ENCODE assay signal across 13 cellular contexts in the genomic region with DNA sequence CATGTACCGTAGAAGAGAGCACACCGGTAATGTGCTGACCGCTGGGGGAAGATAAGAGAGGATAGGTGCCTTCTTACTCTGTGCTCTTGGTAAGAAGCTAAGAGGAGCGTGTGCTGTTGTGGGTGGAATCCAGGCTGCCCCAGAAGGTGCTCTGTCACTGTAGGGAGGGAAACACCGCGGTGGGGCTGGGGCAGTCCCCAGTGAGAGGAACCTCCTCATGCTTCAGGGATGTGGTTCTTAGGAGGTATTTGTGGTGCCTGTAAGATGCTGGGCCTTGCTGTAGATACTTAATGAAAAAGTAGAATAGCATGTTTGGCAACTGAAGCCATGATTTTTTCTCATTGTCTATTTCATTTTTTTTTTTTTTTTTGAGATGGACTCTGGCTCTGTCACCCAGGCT. TPM values are rescaled to one million over a fixed set of nuclear protein-coding genes. Genes with fewer than 3 reads are reported as not detected.
DNase-seq lines count a peak whose midpoint lies in the region; ATAC-seq, FAIRE-seq and TF ChIP-seq lines count a peak whose summit lies in the region.
"Had no signal": no experiment of that assay in that cellular context is flagged by ENCODE, and none has a peak within 500 bp of the region (broad histone marks: within the 10 kb centered on the region; RNA-seq: fewer than 3 reads in every experiment).

No MANE protein-coding gene starts in this region.

- no peak overlapping the region for H2AFZ ChIP-seq in HepG2 (ENCODE audit: low read length)
- no peak overlapping the region for H2AFZ ChIP-seq in neural progenitor cell (replicated peaks)
- H2AFZ ChIP-seq: GM23248 had no signal

- no peaks in the 10 kb centered on the region for H3K9me3 ChIP-seq in liver (ENCODE audit: control insufficient read depth in 4 of 4, low read length in 3 of 4)
- no peaks in the 10 kb centered on the region for H3K9me3 ChIP-seq in HepG2 (ENCODE audit: low read length)
- H3K9me3 ChIP-seq in neural progenitor cell (ENCODE audit: low read depth) = no peaks in the 10 kb centered on the region
- H3K9me3 ChIP-seq: SJSA1 had no signal

- H3K4me1 Mint-ChIP-seq in activated B cell treated with CpG ODN at 0.5 μM for 24 hours (peaks cover 6% of the 10 kb centered on the region), neural progenitor cell (peaks cover 20% of the 10 kb centered on the region)
- H3K4me1 Mint-ChIP-seq in stimulated activated naive CD8-positive, alpha-beta T cell treated with anti-CD3 and anti-CD28 coated beads, Interleukin-15, amount 100 ng/mL, for 72 hours = peaks cover 38% of the 10 kb centered on the region

- in situ Hi-C loops in HepG2 (cut with HindIII; ENCODE audit: extremely low pct_ligation_motif_present, low pct_unique_long_range_greater_than_20kb) = no loop called here

- H3K9ac ChIP-seq in liver (ENCODE audit: low read depth in 1 of 2, low read length in 2 of 2) (peak overlapping the region in 1 of 2 donors; percentile 31), HepG2 (ENCODE audit: insufficient read depth, low read depth, low read length) (no peak overlapping the region), neural progenitor cell (no peak overlapping the region)
- H3K9ac ChIP-seq: GM23248 had no signal

- no TSS peak for BruUV-seq in HepG2 (replicated peaks; lab: Mats Ljungman, UMichigan)

- no peaks in the 10 kb centered on the region for H3K36me3 ChIP-seq in liver (ENCODE audit: control insufficient read depth in 4 of 4, insufficient read depth in 3 of 4, low read depth in 1 of 4, low read length in 3 of 4)
- no peaks in the 10 kb centered on the region for H3K36me3 ChIP-seq in HepG2 (replicated peaks in 1 of 2; ENCODE audit: control insufficient read depth in 1 of 2, insufficient read depth in 2 of 2, low read length in 2 of 2)
- H3K36me3 ChIP-seq in neural progenitor cell = no peaks in the 10 kb centered on the region
- H3K36me3 ChIP-seq: SJSA1 had no signal

- 86% methylated on average over 6 of the region's 6 CpGs for WGBS in liver
- 82% methylated on average over 6 of the region's 6 CpGs for WGBS in HepG2 (ENCODE audit: low lambda C conversion rate)

- CTCF ChIA-PET in HepG2 (lab: Yijun Ruan, JAX; ENCODE audit: low intra/inter-chr PET ratio, low total read pairs) = no interaction called here
- CTCF ChIA-PET in activated B cell treated with CpG ODN at 0.5 μM for 24 hours (lab: Charles Lee) = no interaction called here

- H3K9me3 Mint-ChIP-seq in activated B cell treated with CpG ODN at 0.5 μM for 24 hours = no peaks in the 10 kb centered on the region
- no peaks in the 10 kb centered on the region for H3K9me3 Mint-ChIP-seq in stimulated activated naive CD8-positive, alpha-beta T cell treated with anti-CD3 and anti-CD28 coated beads, Interleukin-15, amount 100 ng/mL, for 72 hours
- peaks cover 8% of the 10 kb centered on the region for H3K9me3 Mint-ChIP-seq in neural progenitor cell

- H3K27ac ChIP-seq in liver (ENCODE audit: low read depth in 1 of 2, low read length in 2 of 2) (peak overlapping the region; percentile 14 to 79), HepG2 (ENCODE audit: extremely low read length, insufficient read depth, low read length) (no peak overlapping the region), neural progenitor cell (no peak overlapping the region)
- H3K27ac ChIP-seq: epithelial cell of prostate, GM23248, SJSA1 had no signal

- no peaks in the 10 kb centered on the region for H3K27me3 Mint-ChIP-seq in activated B cell treated with CpG ODN at 0.5 μM for 24 hours
- H3K27me3 Mint-ChIP-seq in stimulated activated naive CD8-positive, alpha-beta T cell treated with anti-CD3 and anti-CD28 coated beads, Interleukin-15, amount 100 ng/mL, for 72 hours = peaks cover 39% of the 10 kb centered on the region
- peaks cover 9% of the 10 kb centered on the region for H3K27me3 Mint-ChIP-seq in neural progenitor cell (ENCODE audit: insufficient read depth, low read depth)
- H3K27me3 Mint-ChIP-seq: CD4-positive, CD25-positive, alpha-beta regulatory T cell had no signal

- H3F3A ChIP-seq in neural progenitor cell (ENCODE audit: low read depth) = no peaks in the 10 kb centered on the region

- H3K36me3 Mint-ChIP-seq in activated B cell treated with CpG ODN at 0.5 μM for 24 hours (ENCODE audit: low read depth) (peaks cover 4% of the 10 kb centered on the region), neural progenitor cell (peaks cover 5% of the 10 kb centered on the region)

- POLR2A ChIA-PET in HepG2 (lab: Yijun Ruan, JAX) (no interaction called here), activated B cell treated with CpG ODN at 0.5 μM for 24 hours (lab: Charles Lee) (interaction anchor here (1.1 kb wide), 1 partner anchor 38 kb away, joined by 3 read pairs; a partner anchor contains a TSS)

- no peak for TF ChIP-seq POLR2A in HepG2 (IDR thresholded peaks at IDR 0.05; ENCODE audit: insufficient read depth in 1 of 2, low read depth in 2 of 2, low read length in 2 of 2)
- TF ChIP-seq POLR2A in H54 (IDR thresholded peaks at IDR 0.05; ENCODE audit: low read depth, low read length) = no peak

- no peak for ATAC-seq in HepG2
- peak; percentile 63 for ATAC-seq in HG02840 (IDR thresholded peaks at IDR 0.05; ENCODE audit: low FRiP score, unreplicated experiment)
- ATAC-seq in activated B cell treated with CpG ODN at 0.5 μM for 24 hours (ENCODE audit: low read depth) = peak; percentile 78
- ATAC-seq in stimulated activated naive CD8-positive, alpha-beta T cell treated with anti-CD3 and anti-CD28 coated beads, Interleukin-15, amount 100 ng/mL, for 72 hours = peak; percentile 100

- H3K4me1 ChIP-seq in liver (ENCODE audit: control insufficient read depth in 4 of 4, insufficient read depth in 4 of 4, low read length in 3 of 4) (peaks cover 0 to 11% (median 5%) of the 10 kb centered on the region in 4 donors), HepG2 (ENCODE audit: insufficient read depth, low read length) (peaks cover 24% of the 10 kb centered on the region), neural progenitor cell (no peaks in the 10 kb centered on the region)
- H3K4me1 ChIP-seq: SJSA1 had no signal

- H4K20me1 ChIP-seq in HepG2 (ENCODE audit: insufficient read depth, low read length) (no peaks in the 10 kb centered on the region), neural progenitor cell (ENCODE audit: low read depth) (no peaks in the 10 kb centered on the region)

- H3K4me3 Mint-ChIP-seq in activated B cell treated with CpG ODN at 0.5 μM for 24 hours (no peak overlapping the region), neural progenitor cell (no peak overlapping the region)
- no peak overlapping the region for H3K4me3 Mint-ChIP-seq in stimulated activated naive CD8-positive, alpha-beta T cell treated with anti-CD3 and anti-CD28 coated beads, Interleukin-15, amount 100 ng/mL, for 72 hours
- H3K4me3 Mint-ChIP-seq: CD4-positive, CD25-positive, alpha-beta regulatory T cell had no signal

- H3K27me3 ChIP-seq in liver (ENCODE audit: control insufficient read depth in 4 of 4, insufficient read depth in 4 of 4, low read length in 3 of 4) (no peaks in the 10 kb centered on the region), HepG2 (ENCODE audit: control insufficient read depth in 1 of 2, insufficient read depth in 2 of 2, low read length in 2 of 2) (no peaks in the 10 kb centered on the region; a peak in 1 of 5 replicates), neural progenitor cell (peaks cover 14% of the 10 kb centered on the region)
- H3K27me3 ChIP-seq: SJSA1 had no signal

- H3K4me2 ChIP-seq in HepG2 (ENCODE audit: low read depth, low read length) (no peak overlapping the region), neural progenitor cell (no peak overlapping the region)

- FAIRE-seq in HepG2 (lab: Jason Lieb, UNC) = no peak
- no peak for FAIRE-seq in H54 (lab: Jason Lieb, UNC)

- H3K79me2 ChIP-seq in HepG2 (ENCODE audit: insufficient read depth, low read length) (no peaks in the 10 kb centered on the region), neural progenitor cell (ENCODE audit: low read depth) (no peaks in the 10 kb centered on the region)

- TF ChIP-seq RAD21 in liver (IDR thresholded peaks at IDR 0.05) (no peak), HepG2 (CRISPR knock-in tag; IDR thresholded peaks at IDR 0.05) (no peak)

- DNase-seq in HepG2 (ENCODE audit: low spot score) (no peak), activated B cell treated with CpG ODN at 0.5 μM for 24 hours (no peak), NCI-H345 treated with DMSO at 0.1 percent for 48 hours (lab: John Stamatoyannopoulos, UW; ENCODE audit: unreplicated experiment) (no peak), H54 (ENCODE audit: insufficient read length, low spot score) (no peak), neural progenitor cell (ENCODE audit: low spot score) (no peak)
- peak; percentile 61 to 79 for DNase-seq in stimulated activated naive CD8-positive, alpha-beta T cell treated with anti-CD3 and anti-CD28 coated beads, Interleukin-15, amount 100 ng/mL, for 72 hours
- DNase-seq: GM23248, NCI-H146 had no signal

- TF ChIP-seq CTCF in liver (IDR thresholded peaks at IDR 0.05; ENCODE audit: low read depth, low read length, missing input control) = no peak
- TF ChIP-seq CTCF in HepG2 (CRISPR knock-in tag; IDR thresholded peaks at IDR 0.05) = no peak
- TF ChIP-seq CTCF in activated B cell treated with CpG ODN at 0.5 μM for 24 hours (IDR thresholded peaks at IDR 0.05) = no peak
- TF ChIP-seq CTCF in neural progenitor cell (IDR thresholded peaks at IDR 0.05) = no peak

- TF ChIP-seq EP300 in HepG2 (IDR thresholded peaks at IDR 0.05; ENCODE audit: low read depth in 2 of 2, low read length in 2 of 2) (no peak), HepG2 (CRISPR knock-in tag; IDR thresholded peaks at IDR 0.05; ENCODE audit: borderline replicate concordance) (no peak)

- H3K4me3 ChIP-seq in liver (ENCODE audit: low read depth in 1 of 3, low read length in 3 of 3) (peak overlapping the region in 1 of 3 donors; percentile 4), HepG2 (replicated peaks in 1 of 3; ENCODE audit: insufficient read depth in 1 of 3, low read depth in 2 of 3, low read length in 3 of 3) (no peak overlapping the region), neural progenitor cell (no peak overlapping the region)
- H3K4me3 ChIP-seq: GM23248, SJSA1 had no signal

- H3K27ac Mint-ChIP-seq in activated B cell treated with CpG ODN at 0.5 μM for 24 hours (no peak overlapping the region), neural progenitor cell (no peak overlapping the region)
- H3K27ac Mint-ChIP-seq in stimulated activated naive CD8-positive, alpha-beta T cell treated with anti-CD3 and anti-CD28 coated beads, Interleukin-15, amount 100 ng/mL, for 72 hours = peak overlapping the region in 1 of 2 donors; percentile 42
- H3K27ac Mint-ChIP-seq: CD4-positive, CD25-positive, alpha-beta regulatory T cell had no signal

- intact Hi-C loops in HepG2 (cut with micrococcal nuclease; ENCODE audit: unreplicated experiment) = no loop called here
- intact Hi-C loops in activated B cell treated with CpG ODN at 0.5 μM for 24 hours (cut with micrococcal nuclease) = no loop called here

RNA-seq across cellular contexts. Expression of a gene that starts 1.1 kb away (rescaled TPM):
- total RNA-seq in liver (10 to 100 TPM; 31.0 to 62.7 TPM), HepG2 (2016; rRNA removed; fragmentation: Illumina TruSeq; extraction: Trizol) (2.5 and 3.0 TPM in 2 replicates), activated B cell treated with CpG ODN at 0.5 μM for 24 hours (not detected in 2 replicates), neural progenitor cell (ENCODE audit: low replicate concordance) (not detected in 2 replicates)
- polyA plus RNA-seq in liver (100 to 1,000 TPM in 1 of 2 donors, 10 to 100 TPM in 1; 79.1 to 100 TPM), HepG2 (2011; rRNA removed) (1.5 and 2.6 TPM in 2 replicates)
- total RNA-seq in HepG2 (2016; cell fraction: cytosol; rRNA removed; fragmentation: Illumina TruSeq; extraction: Trizol; ENCODE audit: low read depth) = 1.2 and 1.9 TPM in 2 replicates
- 2.5 and 3.0 TPM in 2 replicates for total RNA-seq in HepG2 (2016; cell fraction: insoluble cytoplasmic fraction; rRNA removed; fragmentation: Illumina TruSeq; extraction: Trizol)
- total RNA-seq in HepG2 (2016; cell fraction: membrane; rRNA removed; fragmentation: Illumina TruSeq; extraction: Trizol) = 2.2 and 2.3 TPM in 2 replicates
- total RNA-seq in HepG2 (2016; cell fraction: nucleus; rRNA removed; fragmentation: Illumina TruSeq; extraction: Trizol) = 2.7 and 3.4 TPM in 2 replicates
- polyA plus RNA-seq in HepG2 (2011; cell fraction: cytosol; rRNA removed) = 2.8 TPM in 2 replicates
- polyA plus RNA-seq in HepG2 (2011; cell fraction: nucleus; rRNA removed) = 4.0 and 4.6 TPM in 2 replicates
- polyA plus RNA-seq in HepG2 (2012) = 1.6 and 1.9 TPM in 2 replicates
- 0.71 and 0.78 TPM in 2 replicates for polyA plus RNA-seq in HepG2 (2016; cell fraction: cytosol; fragmentation: Illumina TruSeq; extraction: Trizol; ENCODE audit: low read depth)
- 2.0 and 3.6 TPM in 2 replicates for polyA plus RNA-seq in HepG2 (2016; cell fraction: insoluble cytoplasmic fraction; fragmentation: Illumina TruSeq; extraction: Trizol; ENCODE audit: low read depth)
- 1.5 TPM in 2 replicates for polyA plus RNA-seq in HepG2 (2016; cell fraction: membrane; fragmentation: Illumina TruSeq; extraction: Trizol; ENCODE audit: low read depth)
- 5.0 and 5.6 TPM in 2 replicates for polyA plus RNA-seq in HepG2 (2016; cell fraction: nucleus; fragmentation: Illumina TruSeq; extraction: Trizol; ENCODE audit: insufficient read depth, low read depth)
- polyA minus RNA-seq in HepG2 (2011; rRNA and poly(A)+ RNA removed; ENCODE audit: low replicate concordance) = 1.8 TPM in 1 of 2 replicates, not detected in the other
- polyA minus RNA-seq in HepG2 (2011; cell fraction: cytosol; rRNA and poly(A)+ RNA removed) = 0.69 and 1.3 TPM in 2 replicates
- polyA minus RNA-seq in HepG2 (2011; cell fraction: nucleus; rRNA and poly(A)+ RNA removed) = 2.6 and 2.8 TPM in 2 replicates
- total RNA-seq: CD4-positive, CD25-positive, alpha-beta regulatory T cell; GM23248; SJSA1 had no signal
- polyA plus RNA-seq: CD4-positive, CD25-positive, alpha-beta regulatory T cell; GM23248 had no signal

RNA-seq across cellular contexts. Expression of a gene that starts 20.9 kb away (rescaled TPM):
- total RNA-seq in liver (100 to 1,000 TPM; 523 to 852 TPM), HepG2 (2016; rRNA removed; fragmentation: Illumina TruSeq; extraction: Trizol) (3,686 and 4,415 TPM in 2 replicates), activated B cell treated with CpG ODN at 0.5 μM for 24 hours (2,155 and 2,436 TPM in 2 replicates), neural progenitor cell (ENCODE audit: low replicate concordance) (5,433 and 5,441 TPM in 2 replicates)
- polyA plus RNA-seq in liver (100 to 1,000 TPM; 315 to 610 TPM), HepG2 (2011; rRNA removed) (3,283 and 4,040 TPM in 2 replicates)
- total RNA-seq in HepG2 (2016; cell fraction: cytosol; rRNA removed; fragmentation: Illumina TruSeq; extraction: Trizol; ENCODE audit: low read depth) = 5,456 and 6,100 TPM in 2 replicates
- total RNA-seq in HepG2 (2016; cell fraction: insoluble cytoplasmic fraction; rRNA removed; fragmentation: Illumina TruSeq; extraction: Trizol) = 3,753 and 4,559 TPM in 2 replicates
- 7,013 and 7,026 TPM in 2 replicates for total RNA-seq in HepG2 (2016; cell fraction: membrane; rRNA removed; fragmentation: Illumina TruSeq; extraction: Trizol)
- 1,357 and 1,550 TPM in 2 replicates for total RNA-seq in HepG2 (2016; cell fraction: nucleus; rRNA removed; fragmentation: Illumina TruSeq; extraction: Trizol)
- 3,092 and 3,668 TPM in 2 replicates for polyA plus RNA-seq in HepG2 (2011; cell fraction: cytosol; rRNA removed)
- polyA plus RNA-seq in HepG2 (2011; cell fraction: nucleus; rRNA removed) = 687 and 772 TPM in 2 replicates
- 3,723 and 4,459 TPM in 2 replicates for polyA plus RNA-seq in HepG2 (2012)
- 5,030 and 5,352 TPM in 2 replicates for polyA plus RNA-seq in HepG2 (2016; cell fraction: cytosol; fragmentation: Illumina TruSeq; extraction: Trizol; ENCODE audit: low read depth)
- 4,110 and 4,812 TPM in 2 replicates for polyA plus RNA-seq in HepG2 (2016; cell fraction: insoluble cytoplasmic fraction; fragmentation: Illumina TruSeq; extraction: Trizol; ENCODE audit: low read depth)
- polyA plus RNA-seq in HepG2 (2016; cell fraction: membrane; fragmentation: Illumina TruSeq; extraction: Trizol; ENCODE audit: low read depth) = 6,339 and 6,476 TPM in 2 replicates
- polyA plus RNA-seq in HepG2 (2016; cell fraction: nucleus; fragmentation: Illumina TruSeq; extraction: Trizol; ENCODE audit: insufficient read depth, low read depth) = 2,377 and 2,486 TPM in 2 replicates
- 217 and 248 TPM in 2 replicates for polyA minus RNA-seq in HepG2 (2011; rRNA and poly(A)+ RNA removed; ENCODE audit: low replicate concordance)
- polyA minus RNA-seq in HepG2 (2011; cell fraction: cytosol; rRNA and poly(A)+ RNA removed) = 598 and 688 TPM in 2 replicates
- 243 and 285 TPM in 2 replicates for polyA minus RNA-seq in HepG2 (2011; cell fraction: nucleus; rRNA and poly(A)+ RNA removed)

RNA-seq across cellular contexts. Expression of a gene that starts 37.9 kb away (rescaled TPM):
- total RNA-seq in liver = 10 to 100 TPM; 10.2 to 18.7 TPM
- 10 to 100 TPM; 12.0 to 13.8 TPM for polyA plus RNA-seq in liver
- total RNA-seq in HepG2 (2016; rRNA removed; fragmentation: Illumina TruSeq; extraction: Trizol) = 57.2 and 57.4 TPM in 2 replicates
- 73.8 and 75.1 TPM in 2 replicates for total RNA-seq in HepG2 (2016; cell fraction: cytosol; rRNA removed; fragmentation: Illumina TruSeq; extraction: Trizol; ENCODE audit: low read depth)
- total RNA-seq in HepG2 (2016; cell fraction: insoluble cytoplasmic fraction; rRNA removed; fragmentation: Illumina TruSeq; extraction: Trizol) = 56.9 and 57.3 TPM in 2 replicates
- 90.4 and 92.3 TPM in 2 replicates for total RNA-seq in HepG2 (2016; cell fraction: membrane; rRNA removed; fragmentation: Illumina TruSeq; extraction: Trizol)
- total RNA-seq in HepG2 (2016; cell fraction: nucleus; rRNA removed; fragmentation: Illumina TruSeq; extraction: Trizol) = 37.2 and 39.3 TPM in 2 replicates
- 12.7 and 14.5 TPM in 2 replicates for polyA plus RNA-seq in HepG2 (2011; rRNA removed)
- polyA plus RNA-seq in HepG2 (2011; cell fraction: cytosol; rRNA removed) = 12.8 and 14.0 TPM in 2 replicates
- 10.4 and 11.6 TPM in 2 replicates for polyA plus RNA-seq in HepG2 (2011; cell fraction: nucleus; rRNA removed)
- 21.0 and 21.2 TPM in 2 replicates for polyA plus RNA-seq in HepG2 (2012)
- 75.3 and 82.0 TPM in 2 replicates for polyA plus RNA-seq in HepG2 (2016; cell fraction: cytosol; fragmentation: Illumina TruSeq; extraction: Trizol; ENCODE audit: low read depth)
- 46.3 and 47.8 TPM in 2 replicates for polyA plus RNA-seq in HepG2 (2016; cell fraction: insoluble cytoplasmic fraction; fragmentation: Illumina TruSeq; extraction: Trizol; ENCODE audit: low read depth)
- polyA plus RNA-seq in HepG2 (2016; cell fraction: membrane; fragmentation: Illumina TruSeq; extraction: Trizol; ENCODE audit: low read depth) = 68.9 and 69.5 TPM in 2 replicates
- polyA plus RNA-seq in HepG2 (2016; cell fraction: nucleus; fragmentation: Illumina TruSeq; extraction: Trizol; ENCODE audit: insufficient read depth, low read depth) = 43.7 and 45.2 TPM in 2 replicates
- polyA minus RNA-seq in HepG2 (2011; rRNA and poly(A)+ RNA removed; ENCODE audit: low replicate concordance) = 10.4 and 15.6 TPM in 2 replicates
- polyA minus RNA-seq in HepG2 (2011; cell fraction: cytosol; rRNA and poly(A)+ RNA removed) = 11.1 and 12.0 TPM in 2 replicates
- 17.3 and 19.1 TPM in 2 replicates for polyA minus RNA-seq in HepG2 (2011; cell fraction: nucleus; rRNA and poly(A)+ RNA removed)
- total RNA-seq in activated B cell treated with CpG ODN at 0.5 μM for 24 hours = 27.4 and 28.5 TPM in 2 replicates
- 26.8 and 28.2 TPM in 2 replicates for total RNA-seq in neural progenitor cell (ENCODE audit: low replicate concordance)

Comparison
In these comparisons a context has a peak if more than half of its experiments do, and no peak if none do; other contexts are left out.
1. H3K27ac ChIP-seq: peak in liver (2 of 2); none in HepG2 (single experiment) and neural progenitor cell (single experiment).
2. RNA of a gene that starts 1.1 kb away (total RNA-seq): 31.0 to 62.7 TPM in liver; 1.2 to 3.4 TPM in HepG2, not detected in activated B cell treated with CpG ODN at 0.5 μM for 24 hours and not detected in neural progenitor cell; every median in the first group is over 4 times any median in the second.
3. DNase-seq: peak in stimulated activated naive CD8-positive, alpha-beta T cell treated with anti-CD3 and anti-CD28 coated beads, Interleukin-15, amount 100 ng/mL, for 72 hours (2 of 2); none in HepG2 (single experiment), activated B cell treated with CpG ODN at 0.5 μM for 24 hours (single experiment), NCI-H345 treated with DMSO at 0.1 percent for 48 hours (single experiment), H54 (single experiment) and neural progenitor cell (single experiment).